8 cellular contexts compared by ENCODE assay signal in the genomic region with DNA sequence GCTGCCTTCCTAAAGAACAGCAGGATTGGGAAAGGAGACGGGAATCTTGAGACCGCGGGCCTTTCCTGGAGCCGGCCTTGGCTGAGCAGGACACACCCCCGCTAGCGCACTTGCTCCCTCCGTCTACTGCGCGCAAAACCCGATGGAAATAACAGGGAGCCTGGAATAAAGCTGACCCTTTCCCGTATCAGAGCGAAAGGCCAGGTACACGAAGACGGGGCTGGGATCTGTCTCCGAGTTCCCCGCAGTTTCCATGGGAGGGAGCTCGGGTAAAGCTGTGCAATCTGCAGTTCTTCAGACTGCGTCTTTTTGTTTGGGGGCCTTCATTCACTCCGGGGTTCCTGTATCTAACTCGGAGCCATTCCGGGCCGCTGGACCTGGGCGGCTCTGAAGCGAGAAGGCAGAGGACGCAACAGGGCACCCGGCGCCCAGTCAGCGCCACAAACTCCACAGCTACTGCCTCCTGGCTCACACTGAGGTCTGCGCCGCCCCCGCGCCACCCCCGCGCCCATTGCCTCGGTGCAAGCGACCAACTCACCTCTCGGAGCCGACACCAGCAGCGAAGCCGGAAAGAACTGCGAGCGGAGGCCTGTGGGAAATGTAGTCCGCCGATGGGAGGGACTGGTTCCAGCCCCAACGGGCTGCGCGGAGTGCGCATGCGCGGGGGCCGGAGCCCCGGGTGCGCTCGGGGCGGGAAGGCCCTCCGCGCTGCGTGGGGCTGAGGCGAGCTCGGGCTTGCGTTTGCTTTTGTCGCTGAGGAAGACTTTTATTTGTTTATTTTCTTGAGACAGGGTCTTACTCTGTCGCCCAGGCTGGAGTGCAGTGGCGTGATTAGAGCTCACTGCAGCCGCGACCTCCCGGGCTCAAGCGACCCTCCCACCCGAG. TPM values are rescaled to one million over a fixed set of nuclear protein-coding genes. Genes with fewer than 3 reads are reported as not detected.
A peak's percentile ranks its signal among the peaks of the same experiment; 100 is the strongest.
DNase-seq lines count a peak whose midpoint lies in the region; ATAC-seq, FAIRE-seq and TF ChIP-seq lines count a peak whose summit lies in the region.

A gene (minus strand): TSS at position 577 of the 885 bp plus-strand sequence. CDS start 11,309 bp downstream, outside the sequence.

- H3K27ac ChIP-seq in esophagus (ENCODE audit: low read depth in 2 of 2, low read length in 1 of 2): peak within 1 kb of the TSS; percentile 85 to 93
- peak within 1 kb of the TSS; percentile 79 to 91 for H3K27ac ChIP-seq in mucosa of rectum (ENCODE audit: low read depth in 2 of 2, low read length in 2 of 2)

- TF ChIP-seq CTCF in D721Med (IDR thresholded peaks at IDR 0.05; ENCODE audit: insufficient read depth, missing control alignments): peak; percentile 16

- H3K4me3 ChIP-seq in esophagus (ENCODE audit: low read depth in 1 of 2, low read length in 2 of 2): peak within 1 kb of the TSS; percentile 73 to 94
- H3K4me3 ChIP-seq in mucosa of rectum (ENCODE audit: low read length in 2 of 2): peak within 1 kb of the TSS; percentile 95 to 97

- H3K4me1 ChIP-seq in esophagus (ENCODE audit: control insufficient read depth in 2 of 2, insufficient read depth in 2 of 2, low read length in 1 of 2) (no peaks in the 10 kb centered on the region), mucosa of rectum (ENCODE audit: control insufficient read depth in 2 of 2, insufficient read depth in 2 of 2, low read length in 2 of 2) (peaks cover 9 to 11% of the 10 kb centered on the region in 2 donors)

- H3K9me3 ChIP-seq in esophagus (ENCODE audit: control insufficient read depth in 2 of 2, insufficient read depth in 1 of 2, low read depth in 1 of 2, low read length in 1 of 2) (peaks cover 0 to 2% of the 10 kb centered on the region in 2 donors), mucosa of rectum (ENCODE audit: control insufficient read depth in 2 of 2, low read length in 2 of 2) (no peaks in the 10 kb centered on the region)

- peak within 1 kb of the TSS; percentile 74 to 81 for H3K9ac ChIP-seq in mucosa of rectum (ENCODE audit: low read depth in 1 of 2, low read length in 2 of 2)

- peak; percentile 97 for ATAC-seq in GM21515 (IDR thresholded peaks at IDR 0.05; ENCODE audit: unreplicated experiment)

- H3K36me3 ChIP-seq in esophagus (ENCODE audit: control insufficient read depth in 2 of 2, insufficient read depth in 2 of 2, low read length in 1 of 2) (no peaks in the 10 kb centered on the region), mucosa of rectum (ENCODE audit: control insufficient read depth in 2 of 2, insufficient read depth in 2 of 2, low read length in 2 of 2) (peaks cover 0 to under 1% of the 10 kb centered on the region in 2 donors)

- FAIRE-seq in D721Med (lab: Jason Lieb, UNC): no peak

- 2 to 3% methylated on average over 69 of the region's 69 CpGs for WGBS in esophagus, 2 donors

- H3K27me3 ChIP-seq in esophagus (ENCODE audit: control insufficient read depth in 1 of 2, insufficient read depth in 2 of 2, low read length in 2 of 2): no peaks in the 10 kb centered on the region
- no peaks in the 10 kb centered on the region for H3K27me3 ChIP-seq in mucosa of rectum (ENCODE audit: control insufficient read depth in 2 of 2, insufficient read depth in 2 of 2, low read length in 2 of 2)

- peak; percentile 90 for DNase-seq in D721Med (ENCODE audit: insufficient read length, low spot score)
- peak; percentile 98 for DNase-seq in HuH-7 (ENCODE audit: low spot score)
- peak; percentile 98 for DNase-seq in OCI-M1 (lab: John Stamatoyannopoulos, UW)
- DNase-seq in activated T-cell treated with anti-CD3 and anti-CD28 coated beads, Interleukin-2, amount 50 U/mL, for 1 hour: peak; percentile 94
- peak; percentile 91 to 95 for DNase-seq in stimulated activated CD8-positive, alpha-beta memory T cell treated with anti-CD3 and anti-CD28 coated beads, Interleukin-4, amount 100 ng/mL, for 4 hours (ENCODE audit: low read depth in 2 of 2, low spot score in 1 of 2)

RNA-seq across cellular contexts. Expression of the gene that starts here (rescaled TPM):
- polyA plus RNA-seq in esophagus: 1 to 10 TPM in 1 of 2 donors, under 1 TPM in 1; 0.71 to 1.6 TPM

Comparison
In these comparisons a context has a peak if more than half of its experiments do, and no peak if none do; other contexts are left out.
1. Peak in every context shown above with its lines: DNase-seq, ATAC-seq, H3K4me3 ChIP-seq and H3K27ac ChIP-seq.